ENCODE assay signal across 1 cellular context in genomic region chr9:3526166-3526902, GRCh38.
A peak's percentile ranks its signal among the peaks of the same experiment; 100 is the strongest.
TF ChIP-seq lines count a peak whose summit lies in the region.

No MANE protein-coding gene starts in this region.

TF ChIP-seq in WTC11, 78 proteins besides CTCF, POLR2A, EP300 and RAD21 (continued from another document):
- TF ChIP-seq E2F1 (CRISPR knock-in tag; IDR thresholded peaks at IDR 0.05) (peak; percentile 49; the same call in 1 of the 2 replicates), TEAD4 (CRISPR knock-in tag; IDR thresholded peaks at IDR 0.05) (0 out of 2 replicates have a peak, but pooled peaks have one; percentile 36), ATF6 (CRISPR knock-in tag; IDR thresholded peaks at IDR 0.05) (no peak), ZNF532 (CRISPR knock-in tag; IDR thresholded peaks at IDR 0.05; ENCODE audit: borderline replicate concordance) (no peak), ZNF317 (CRISPR knock-in tag; IDR thresholded peaks at IDR 0.05; ENCODE audit: borderline replicate concordance, low read depth) (no peak), JUN (CRISPR knock-in tag; IDR thresholded peaks at IDR 0.05) (peak; percentile 58; the same call in 1 of the 2 replicates), SOX15 (CRISPR knock-in tag; IDR thresholded peaks at IDR 0.05) (no peak), USF2 (CRISPR knock-in tag; IDR thresholded peaks at IDR 0.05) (no peak; the same call in none of the 2 replicates), KAT7 (CRISPR knock-in tag; IDR thresholded peaks at IDR 0.05; ENCODE audit: borderline replicate concordance) (peak; percentile 60), MLX (CRISPR knock-in tag; IDR thresholded peaks at IDR 0.05) (no peak), ATF3 (CRISPR knock-in tag; conservative IDR thresholded peaks at IDR 0.05) (no peak), NR1H2 (CRISPR knock-in tag; IDR thresholded peaks at IDR 0.05) (no peak), HMGXB4 (CRISPR knock-in tag; IDR thresholded peaks at IDR 0.05) (peak; percentile 89), CREB1 (CRISPR knock-in tag; IDR thresholded peaks at IDR 0.05) (0 out of 2 replicates have a peak, but pooled peaks have one; percentile 14), CBFB (CRISPR knock-in tag; IDR thresholded peaks at IDR 0.05; ENCODE audit: low read depth) (no peak; the same call in 1 of the 2 replicates), SMAD4 (CRISPR knock-in tag; IDR thresholded peaks at IDR 0.05) (no peak), ATF2 (CRISPR knock-in tag; IDR thresholded peaks at IDR 0.05; ENCODE audit: borderline replicate concordance, low read depth) (no peak), ZNF219 (CRISPR knock-in tag; IDR thresholded peaks at IDR 0.05; ENCODE audit: borderline replicate concordance) (peak; percentile 43; the same call in 1 of the 2 replicates), AFF4 (CRISPR knock-in tag; IDR thresholded peaks at IDR 0.05; ENCODE audit: borderline replicate concordance) (peak; percentile 95), NR2C2 (CRISPR knock-in tag; IDR thresholded peaks at IDR 0.05) (no peak), CREM (CRISPR knock-in tag; IDR thresholded peaks at IDR 0.05) (peak; percentile 86), OVOL2 (CRISPR knock-in tag; IDR thresholded peaks at IDR 0.05; ENCODE audit: borderline replicate concordance) (no peak), JAZF1 (CRISPR knock-in tag; IDR thresholded peaks at IDR 0.05) (no peak), ZNF671 (CRISPR knock-in tag; IDR thresholded peaks at IDR 0.05) (no peak), ZMAT4 (CRISPR knock-in tag; IDR thresholded peaks at IDR 0.05) (no peak), NFYB (CRISPR knock-in tag; conservative IDR thresholded peaks at IDR 0.05; ENCODE audit: low read depth) (no peak), ARID4B (CRISPR knock-in tag; IDR thresholded peaks at IDR 0.05; ENCODE audit: borderline replicate concordance) (0 out of 2 replicates have a peak, but pooled peaks have one; percentile 1)
